ENCODE assay signal across 2 cellular contexts in genomic region chr5:136014049-136014516, GRCh38.
TF ChIP-seq lines count a peak whose summit lies in the region.

No MANE protein-coding gene starts in this region.

TF ChIP-seq in A549, 52 proteins besides CTCF, POLR2A, EP300 and RAD21 (continued from another document):
- no peak for TF ChIP-seq ATOH8 (CRISPR knock-in tag; IDR thresholded peaks at IDR 0.05; ENCODE audit: low read depth)

TF ChIP-seq in IMR-90, 13 proteins besides CTCF, POLR2A, EP300 and RAD21 (continued from another document):
- TF ChIP-seq USF2 (IDR thresholded peaks at IDR 0.05; ENCODE audit: low read depth, low read length), result no peak
- TF ChIP-seq SMC3 (IDR thresholded peaks at IDR 0.05; ENCODE audit: low read depth, low read length), result no peak
- TF ChIP-seq CEBPB (IDR thresholded peaks at IDR 0.05; ENCODE audit: low read depth, low read length), result no peak
- TF ChIP-seq CHD1 (IDR thresholded peaks at IDR 0.05; ENCODE audit: low read depth, low read length), result no peak
- TF ChIP-seq ELK1 (IDR thresholded peaks at IDR 0.05; ENCODE audit: borderline replicate concordance, low read depth, low read length), result no peak
- TF ChIP-seq NFE2L2 (IDR thresholded peaks at IDR 0.05; ENCODE audit: low read depth, low read length), result no peak
- TF ChIP-seq MAZ (IDR thresholded peaks at IDR 0.05; ENCODE audit: borderline replicate concordance, low read depth, low read length), result no peak
- TF ChIP-seq FOS (IDR thresholded peaks at IDR 0.05; ENCODE audit: low read depth, low read length), result no peak
